Comparison of ENCODE assay signal across 15 cellular contexts in the genomic region with DNA sequence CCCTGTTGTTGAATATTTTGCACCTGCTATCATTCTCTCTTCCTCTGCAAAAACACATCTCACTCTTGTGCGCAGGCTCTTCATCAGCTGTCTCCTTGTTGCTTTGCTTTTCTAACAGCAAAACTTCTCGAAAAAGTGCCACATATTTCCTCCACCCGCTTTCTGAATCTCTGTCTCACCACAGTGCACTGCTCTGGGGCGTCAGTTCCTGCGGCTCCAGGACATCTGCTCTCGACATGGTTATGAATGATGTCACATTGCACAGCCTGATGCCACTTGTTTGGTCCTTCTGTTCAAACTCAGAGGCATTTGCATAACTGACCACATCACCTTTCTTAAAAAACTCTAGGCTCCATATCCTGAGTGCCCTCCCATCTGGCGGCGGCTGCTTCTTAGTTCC.
DNase-seq lines count a peak whose midpoint lies in the region; ATAC-seq and TF ChIP-seq lines count a peak whose summit lies in the region.
"Had no signal": no experiment of that assay in that cellular context is flagged by ENCODE, and none has a peak within 500 bp of the region (broad histone marks: within the 10 kb centered on the region; RNA-seq: fewer than 3 reads in every experiment).

No MANE protein-coding gene starts in this region.

- H3K36me3 Mint-ChIP-seq in stimulated activated memory B cell treated with anti-CD40 and anti-IgM and Interleukin-4, amounts not matched to agents 10 μg/mL and 1 μg/mL and 100 μg/mL, for 72 hours: no peaks in the 10 kb centered on the region
- no peaks in the 10 kb centered on the region for H3K36me3 Mint-ChIP-seq in activated naive CD8-positive, alpha-beta T cell treated with anti-CD3 and anti-CD28 coated beads for 36 hours

- H3K27ac Mint-ChIP-seq in stimulated activated memory B cell treated with anti-CD40 and anti-IgM and Interleukin-4, amounts not matched to agents 10 μg/mL and 1 μg/mL and 100 μg/mL, for 72 hours: no peak overlapping the region
- no peak overlapping the region for H3K27ac Mint-ChIP-seq in activated naive CD8-positive, alpha-beta T cell treated with anti-CD3 and anti-CD28 coated beads for 36 hours
- H3K27ac Mint-ChIP-seq: CD4-positive, alpha-beta T cell; H9 had no signal

- H3K4me2 ChIP-seq in OCI-LY1 (ENCODE audit: low read length): peak overlapping the region; percentile 61

- H4K20me1 ChIP-seq in OCI-LY1 (ENCODE audit: insufficient read depth, low read length): no peaks in the 10 kb centered on the region

- peak overlapping the region; percentile 96 for H3K27ac ChIP-seq in OCI-LY1 (ENCODE audit: low read depth, low read length, poor library complexity, severe bottlenecking)

- TF ChIP-seq CTCF in OCI-LY1 (IDR thresholded peaks at IDR 0.05; ENCODE audit: low read length): no peak

- no peaks in the 10 kb centered on the region for H3K79me2 ChIP-seq in OCI-LY1 (ENCODE audit: insufficient read depth, low read length)

- peak overlapping the region; percentile 27 for H3K4me3 ChIP-seq in OCI-LY1 (ENCODE audit: low read depth, low read length, poor library complexity, severe bottlenecking)

- H3K4me1 ChIP-seq in OCI-LY1 (ENCODE audit: insufficient read depth, low read length, severe bottlenecking): peaks cover 49% of the 10 kb centered on the region
- H3K4me1 ChIP-seq: BE2C, Caco-2 had no signal

- no peaks in the 10 kb centered on the region for H3K27me3 Mint-ChIP-seq in stimulated activated memory B cell treated with anti-CD40 and anti-IgM and Interleukin-4, amounts not matched to agents 10 μg/mL and 1 μg/mL and 100 μg/mL, for 72 hours
- no peaks in the 10 kb centered on the region for H3K27me3 Mint-ChIP-seq in activated naive CD8-positive, alpha-beta T cell treated with anti-CD3 and anti-CD28 coated beads for 36 hours
- H3K27me3 Mint-ChIP-seq: CD4-positive, alpha-beta T cell had no signal

- DNase-seq in NCI-H510A treated with DMSO at 0.1 percent for 48 hours (lab: John Stamatoyannopoulos, UW): peak; percentile 41
- DNase-seq in NCI-H510A (lab: John Stamatoyannopoulos, UW): no peak
- DNase-seq in NAMALWA (ENCODE audit: low spot score): peak; percentile 87
- DNase-seq in activated naive CD8-positive, alpha-beta T cell treated with anti-CD3 and anti-CD28 coated beads for 36 hours: no peak
- no peak for DNase-seq in SHP77 treated with DMSO at 0.1 percent for 48 hours (lab: John Stamatoyannopoulos, UW)
- DNase-seq: BE2C; C1 segment of cervical spinal cord; Caco-2; CD4-positive, alpha-beta T cell; DMS79 treated with DMSO at 0.1 percent for 48 hours; GF-D8; GOT3; H9 had no signal

- H3F3A ChIP-seq in OCI-LY1 (ENCODE audit: insufficient read depth, low read length): peaks cover 11% of the 10 kb centered on the region; the same call in 1 of the 2 replicates

- H3K36me3 ChIP-seq in OCI-LY1 (ENCODE audit: insufficient read depth, low read length): no peaks in the 10 kb centered on the region
- H3K36me3 ChIP-seq: BE2C had no signal

- peak; percentile 43 for ATAC-seq in stimulated activated memory B cell treated with anti-CD40 and anti-IgM and Interleukin-4, amounts not matched to agents 10 μg/mL and 1 μg/mL and 100 μg/mL, for 72 hours

- peak overlapping the region; percentile 85 for H2AFZ ChIP-seq in OCI-LY1 (ENCODE audit: low read length)

- peaks cover 8% of the 10 kb centered on the region for H3K9me3 ChIP-seq in OCI-LY1 (ENCODE audit: low read length)

- H3K9ac ChIP-seq in OCI-LY1 (ENCODE audit: low read length): peak overlapping the region; percentile 34; the same call in 1 of the 2 replicates

- H3K4me3 Mint-ChIP-seq in stimulated activated memory B cell treated with anti-CD40 and anti-IgM and Interleukin-4, amounts not matched to agents 10 μg/mL and 1 μg/mL and 100 μg/mL, for 72 hours: no peak overlapping the region
- H3K4me3 Mint-ChIP-seq in activated naive CD8-positive, alpha-beta T cell treated with anti-CD3 and anti-CD28 coated beads for 36 hours: no peak overlapping the region
- H3K4me3 Mint-ChIP-seq: CD4-positive, alpha-beta T cell; H9 had no signal

- H3K9me3 Mint-ChIP-seq in stimulated activated memory B cell treated with anti-CD40 and anti-IgM and Interleukin-4, amounts not matched to agents 10 μg/mL and 1 μg/mL and 100 μg/mL, for 72 hours: peaks cover 13% of the 10 kb centered on the region
- peaks cover 2% of the 10 kb centered on the region for H3K9me3 Mint-ChIP-seq in activated naive CD8-positive, alpha-beta T cell treated with anti-CD3 and anti-CD28 coated beads for 36 hours

- no peaks in the 10 kb centered on the region for H3K4me1 Mint-ChIP-seq in stimulated activated memory B cell treated with anti-CD40 and anti-IgM and Interleukin-4, amounts not matched to agents 10 μg/mL and 1 μg/mL and 100 μg/mL, for 72 hours
- H3K4me1 Mint-ChIP-seq in activated naive CD8-positive, alpha-beta T cell treated with anti-CD3 and anti-CD28 coated beads for 36 hours: no peaks in the 10 kb centered on the region

- H3K9me2 ChIP-seq in OCI-LY1 (ENCODE audit: low read depth, low read length): no peaks in the 10 kb centered on the region

- no peaks in the 10 kb centered on the region for H3K27me3 ChIP-seq in OCI-LY1 (ENCODE audit: insufficient read depth, low read length)
- H3K27me3 ChIP-seq: BE2C had no signal

Comparison
In these comparisons a context has a peak if more than half of its experiments do, and no peak if none do; other contexts are left out.
1. DNase-seq: peak in NCI-H510A treated with DMSO at 0.1 percent for 48 hours (single experiment) and NAMALWA (single experiment); none in NCI-H510A (single experiment), activated naive CD8-positive, alpha-beta T cell treated with anti-CD3 and anti-CD28 coated beads for 36 hours (single experiment) and SHP77 treated with DMSO at 0.1 percent for 48 hours (single experiment).